In the genomic region with DNA sequence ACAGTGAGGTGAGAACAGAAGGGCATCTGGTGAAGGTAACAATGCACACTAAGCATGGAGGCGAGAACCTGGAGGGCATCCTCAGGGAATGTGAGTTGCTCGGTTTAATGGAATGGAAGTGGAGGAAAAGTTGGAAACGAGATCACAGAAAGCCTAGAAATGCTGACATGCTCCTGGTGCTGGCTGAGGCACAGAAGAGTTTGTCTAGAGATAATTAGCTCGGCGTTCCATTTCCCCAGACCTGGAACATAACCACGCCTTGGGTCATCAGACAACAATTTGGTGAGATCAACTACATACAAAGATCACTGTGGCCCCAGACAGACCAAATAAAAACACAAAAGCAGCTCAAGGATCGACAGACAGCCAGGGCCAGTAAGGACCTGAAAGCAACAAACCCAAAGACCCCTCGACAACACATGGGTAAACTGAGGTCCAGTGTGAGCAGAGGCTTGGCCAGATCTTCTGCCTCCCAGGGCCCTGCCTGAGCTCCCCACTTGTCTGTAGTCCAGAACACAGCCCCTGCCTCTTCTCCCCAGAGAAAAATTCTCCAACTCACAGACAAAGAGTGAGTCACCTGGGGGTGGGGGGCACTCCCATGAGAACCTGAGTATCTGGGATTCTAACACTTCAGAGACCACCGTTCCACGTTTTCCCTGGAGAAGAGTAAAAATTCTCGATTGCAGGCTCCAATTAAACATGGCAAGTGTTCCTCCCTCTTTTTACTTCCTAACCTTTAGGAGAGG, we compare ENCODE assay signal across 9 cellular contexts. TPM values are rescaled to one million over a fixed set of nuclear protein-coding genes. Genes with fewer than 3 reads are reported as not detected.
DNase-seq lines count a peak whose midpoint lies in the region; TF ChIP-seq lines count a peak whose summit lies in the region.
"Had no signal": no experiment of that assay in that cellular context is flagged by ENCODE, and none has a peak within 500 bp of the region (broad histone marks: within the 10 kb centered on the region; RNA-seq: fewer than 3 reads in every experiment).

No MANE protein-coding gene starts in this region.

- H3K9me3 ChIP-seq in HUES48 (ENCODE audit: control insufficient read depth, insufficient read depth, low read length) = no peaks in the 10 kb centered on the region
- no peaks in the 10 kb centered on the region for H3K9me3 ChIP-seq in suprapubic skin

- TF ChIP-seq EP300 in suprapubic skin (IDR thresholded peaks at IDR 0.05) = no peak

- TF ChIP-seq CTCF in coronary artery (IDR thresholded peaks at IDR 0.05) = no peak
- TF ChIP-seq CTCF in suprapubic skin (IDR thresholded peaks at IDR 0.05) = no peak

- H3K27ac ChIP-seq in HUES48 (ENCODE audit: low read depth, low read length) (peak overlapping the region; percentile 95), coronary artery (peak overlapping the region in 1 of 2 donors; percentile 63), layer of hippocampus (ENCODE audit: low read depth, low read length) (peak overlapping the region; percentile 78), suprapubic skin (peak overlapping the region; percentile 59)

- peaks cover 52% of the 10 kb centered on the region for H3K4me1 ChIP-seq in HUES48 (ENCODE audit: control insufficient read depth, insufficient read depth, low read length)
- H3K4me1 ChIP-seq in suprapubic skin = peaks cover 47% of the 10 kb centered on the region

- H3K4me3 ChIP-seq in HUES48 (ENCODE audit: low read depth, low read length) (0 out of 2 replicates have a peak overlapping the region, but pooled peaks have one; percentile 15), coronary artery (peak overlapping the region; percentile 29), suprapubic skin (no peak overlapping the region)

- no peaks in the 10 kb centered on the region for H3K36me3 ChIP-seq in HUES48 (ENCODE audit: control insufficient read depth, insufficient read depth, low read length)
- peaks cover 3% of the 10 kb centered on the region for H3K36me3 ChIP-seq in suprapubic skin

- DNase-seq in coronary artery (ENCODE audit: low spot score) (no peak), suprapubic skin (ENCODE audit: low spot score in 2 of 2) (no peak), NCI-H1417 (lab: John Stamatoyannopoulos, UW) (no peak), NCI-H2227 treated with DMSO at 0.1 percent for 48 hours (lab: John Stamatoyannopoulos, UW) (no peak), COLO668 (lab: John Stamatoyannopoulos, UW; ENCODE audit: unreplicated experiment) (no peak)
- DNase-seq in NK-92 treated with Interleukin-12 subunit alpha and Interleukin-12 subunit beta, amount 100 ng/mL, for 24 hours (lab: John Stamatoyannopoulos, UW) = no peak
- DNase-seq: stimulated activated CD4-positive, alpha-beta T cell treated with anti-CD3 and anti-CD28 coated beads, Interleukin-4, amount 100 ng/mL, for 4 hours had no signal

- H3K27me3 ChIP-seq in HUES48 (ENCODE audit: control insufficient read depth, insufficient read depth, low read length) (no peaks in the 10 kb centered on the region), layer of hippocampus (ENCODE audit: control insufficient read depth, insufficient read depth, low read length) (no peaks in the 10 kb centered on the region), suprapubic skin (no peaks in the 10 kb centered on the region)

- TF ChIP-seq POLR2A in suprapubic skin (IDR thresholded peaks at IDR 0.05) = no peak

- H3K9ac ChIP-seq in HUES48 (ENCODE audit: low read depth, low read length) = peak overlapping the region; percentile 42; the same call in 1 of the 2 replicates

- 70% methylated on average over 11 of the region's 11 CpGs for WGBS in suprapubic skin

RNA-seq across cellular contexts. Expression of gene SHB, which starts 52.5 kb away (rescaled TPM):
- 10 to 100 TPM; 12.3 to 22.9 (median 16.3) TPM for total RNA-seq in suprapubic skin
